In genomic region chr6:3157151-3157933, GRCh38 we compare ENCODE assay signal across 1 cellular context.
TF ChIP-seq lines count a peak whose summit lies in the region.

Gene TUBB2A (minus strand): TSS chr6:3157544. CDS start chr6:3157463, 81 bp downstream.

TF ChIP-seq in K562, 482 proteins besides CTCF, POLR2A, EP300 and RAD21 (continued from another document and continues in another):
- TF ChIP-seq ZBTB11 (CRISPR knock-in tag; IDR thresholded peaks at IDR 0.05): peak in 1 of 3 experiments; percentile 7; a peak in 1 of 6 replicates
- TF ChIP-seq ZBTB9 (CRISPR knock-in tag; IDR thresholded peaks at IDR 0.05): peak; percentile 67; the same call in 1 of the 2 replicates
- TF ChIP-seq SIN3B (IDR thresholded peaks at IDR 0.05; ENCODE audit: low read depth): peak; percentile 67
- no peak for TF ChIP-seq ZNF121 (CRISPR knock-in tag; conservative IDR thresholded peaks at IDR 0.05)
- no peak; the same call in 1 of the 2 replicates for TF ChIP-seq ZNF511 (CRISPR knock-in tag; IDR thresholded peaks at IDR 0.05)
- peak; percentile 55 to 68; a peak in 2 of 4 replicates for TF ChIP-seq TBL1XR1 (IDR thresholded peaks at IDR 0.05; ENCODE audit: low read length in 2 of 2)
- TF ChIP-seq MXI1 (IDR thresholded peaks at IDR 0.05; ENCODE audit: low read depth, low read length): peak; percentile 58; the same call in 1 of the 2 replicates
- peak; percentile 71 for TF ChIP-seq POLR2B (IDR thresholded peaks at IDR 0.05; ENCODE audit: low read depth, partially characterized antibody)
- no peak for TF ChIP-seq ZNF785 (CRISPR knock-in tag; IDR thresholded peaks at IDR 0.05)
- TF ChIP-seq ZBTB17 (CRISPR knock-in tag; IDR thresholded peaks at IDR 0.05): peak; percentile 68
- peak; percentile 76 for TF ChIP-seq ARID4B (CRISPR knock-in tag; IDR thresholded peaks at IDR 0.05)
- peak; percentile 98 for TF ChIP-seq TBP (optimal IDR thresholded peaks at IDR 0.05; ENCODE audit: low read depth, low read length)
- TF ChIP-seq ESRRA (IDR thresholded peaks at IDR 0.05; ENCODE audit: borderline replicate concordance, low read depth): peak; percentile 76; the same call in 1 of the 2 replicates
- TF ChIP-seq E2F1 (CRISPR knock-in tag; IDR thresholded peaks at IDR 0.05): peak; percentile 53
- no peak for TF ChIP-seq ZNF232 (CRISPR knock-in tag; IDR thresholded peaks at IDR 0.05)
- TF ChIP-seq TGIF2 (CRISPR knock-in tag; IDR thresholded peaks at IDR 0.05): peak; percentile 94; the same call in 1 of the 2 replicates
- TF ChIP-seq HBP1 (CRISPR knock-in tag; IDR thresholded peaks at IDR 0.05): no peak
- no peak for TF ChIP-seq MCM2 (IDR thresholded peaks at IDR 0.05; ENCODE audit: low read depth)
- no peak for TF ChIP-seq SRSF1 (IDR thresholded peaks at IDR 0.05; ENCODE audit: low read depth, low read length)
- TF ChIP-seq NKRF (IDR thresholded peaks at IDR 0.05; ENCODE audit: borderline replicate concordance): no peak
- peak; percentile 92 for TF ChIP-seq JUN (IDR thresholded peaks at IDR 0.05; ENCODE audit: borderline replicate concordance, low read depth, low read length)
- TF ChIP-seq JUN (CRISPR knock-in tag; IDR thresholded peaks at IDR 0.05; ENCODE audit: borderline replicate concordance): peak; percentile 88
- no peak for TF ChIP-seq EZH2 (IDR thresholded peaks at IDR 0.05; ENCODE audit: borderline replicate concordance, low read depth, low read length)
- peak; percentile 100 for TF ChIP-seq KLF1 (tag; IDR thresholded peaks at IDR 0.05)
- TF ChIP-seq NONO (IDR thresholded peaks at IDR 0.05; ENCODE audit: low read depth in 2 of 2, low read length in 1 of 2): peak; percentile 91 to 100
- TF ChIP-seq SMARCA4 (IDR thresholded peaks at IDR 0.05): no peak
- TF ChIP-seq NR2C2 (CRISPR knock-in tag; IDR thresholded peaks at IDR 0.05): no peak
- no peak; the same call in 1 of the 2 replicates for TF ChIP-seq NR2C2 (tag; IDR thresholded peaks at IDR 0.05)
- TF ChIP-seq GTF2A2 (tag; IDR thresholded peaks at IDR 0.05): peak; percentile 99
- TF ChIP-seq ATF2 (CRISPR knock-in tag; IDR thresholded peaks at IDR 0.05): peak; percentile 97
- TF ChIP-seq SNIP1 (IDR thresholded peaks at IDR 0.05; ENCODE audit: low read depth): no peak
- no peak for TF ChIP-seq CC2D1A (IDR thresholded peaks at IDR 0.05)
- peak; percentile 52 for TF ChIP-seq FUS (optimal IDR thresholded peaks at IDR 0.05; ENCODE audit: low read depth, low read length)
- peak; percentile 76 for TF ChIP-seq GMEB1 (CRISPR knock-in tag; IDR thresholded peaks at IDR 0.05)
- peak; percentile 93 for TF ChIP-seq CTCFL (IDR thresholded peaks at IDR 0.05; ENCODE audit: borderline replicate concordance, insufficient read depth, low read depth, low read length, poor library complexity, severe bottlenecking)
- TF ChIP-seq ZBTB43 (CRISPR knock-in tag; IDR thresholded peaks at IDR 0.05): peak; percentile 71; the same call in 1 of the 2 replicates
- TF ChIP-seq ATF1 (CRISPR knock-in tag; IDR thresholded peaks at IDR 0.05): no peak
- TF ChIP-seq ATF1 (tag; IDR thresholded peaks at IDR 0.05): peak; percentile 98
- peak; percentile 68; the same call in 1 of the 2 replicates for TF ChIP-seq TARDBP (IDR thresholded peaks at IDR 0.05)
